Comparison of ENCODE assay signal across 17 cellular contexts in the genomic region with DNA sequence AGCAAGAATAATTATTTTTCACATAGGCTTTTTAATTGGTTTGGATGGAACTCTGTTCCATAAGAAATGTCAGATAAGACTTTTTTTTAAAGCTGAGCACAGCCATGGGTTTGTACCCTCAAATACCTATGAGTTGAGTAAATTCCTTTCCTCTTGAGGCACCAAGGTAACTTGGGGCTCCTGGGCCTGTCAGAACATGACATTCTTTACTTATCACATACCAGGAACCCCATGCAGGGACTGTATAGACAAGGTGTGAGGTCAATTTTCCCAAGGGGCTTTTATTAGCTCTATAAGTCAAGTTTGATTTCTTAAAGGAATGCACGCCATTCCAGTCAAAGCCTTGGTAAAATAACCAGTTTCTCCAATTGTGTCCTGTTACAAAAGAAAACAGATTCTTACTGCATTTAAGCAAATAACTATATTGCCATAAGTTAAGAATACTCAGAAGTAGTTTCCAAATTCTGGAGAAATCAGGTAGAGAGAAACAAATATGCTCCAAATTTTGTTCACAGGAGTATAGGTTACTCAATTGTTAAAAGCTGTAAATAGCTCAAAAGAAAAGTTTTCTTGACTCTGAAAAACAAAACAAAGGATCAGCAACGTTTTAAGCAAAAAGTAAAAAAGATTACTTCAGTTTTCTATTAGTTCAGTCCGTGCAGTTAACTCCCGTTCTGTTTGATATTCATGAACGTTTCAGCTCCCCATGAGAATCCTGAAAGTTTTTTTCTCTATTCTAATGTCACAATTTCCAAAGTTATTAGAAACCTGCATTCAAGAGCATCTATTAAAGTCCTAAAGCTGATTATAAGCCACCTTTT.
A peak's percentile ranks its signal among the peaks of the same experiment; 100 is the strongest.
DNase-seq lines count a peak whose midpoint lies in the region; TF ChIP-seq lines count a peak whose summit lies in the region.
"Had no signal": no experiment of that assay in that cellular context is flagged by ENCODE, and none has a peak within 500 bp of the region (broad histone marks: within the 10 kb centered on the region; RNA-seq: fewer than 3 reads in every experiment).

No MANE protein-coding gene starts in this region.

- WGBS in endodermal cell (ENCODE audit: insufficient coverage in 1 of 2, insufficient read length in 1 of 2), 2 experiments = 81 to 88% methylated on average over 4 to 5 of the region's 5 CpGs
- no CpG with 5 or more reads among the region's 5 CpGs for WGBS in mesendoderm (ENCODE audit: extremely low coverage, insufficient coverage, low lambda C conversion rate)

- peaks cover 20% of the 10 kb centered on the region for H3K36me3 Mint-ChIP-seq in endodermal cell (ENCODE audit: low read depth)
- H3K36me3 Mint-ChIP-seq: CD14-positive monocyte; CD8-positive, alpha-beta T cell had no signal

- no peak overlapping the region for H3K27ac Mint-ChIP-seq in endodermal cell
- H3K27ac Mint-ChIP-seq: CD14-positive monocyte; CD8-positive, alpha-beta T cell; HFFc6 had no signal

- H3K27ac ChIP-seq in endodermal cell (ENCODE audit: low read depth, low read length) (no peak overlapping the region), mesendoderm (ENCODE audit: low read depth, low read length) (no peak overlapping the region)
- H3K27ac ChIP-seq: 22Rv1 had no signal

- H3K36me3 ChIP-seq in endodermal cell (ENCODE audit: control insufficient read depth, insufficient read depth, low read length) (no peaks in the 10 kb centered on the region), mesendoderm (ENCODE audit: control insufficient read depth, insufficient read depth, low read length) (no peaks in the 10 kb centered on the region)
- H3K36me3 ChIP-seq: HAP-1 had no signal

- H3K79me2 ChIP-seq in mesendoderm (ENCODE audit: control insufficient read depth, insufficient read depth, low read length) = no peaks in the 10 kb centered on the region

- H3K56ac ChIP-seq in mesendoderm (ENCODE audit: low read length) = no peak overlapping the region

- H3K4me2 ChIP-seq in mesendoderm (ENCODE audit: low read length) = no peak overlapping the region

- no peaks in the 10 kb centered on the region for H3K27me3 Mint-ChIP-seq in endodermal cell (ENCODE audit: insufficient read depth)

- H3K4me1 Mint-ChIP-seq in endodermal cell = no peaks in the 10 kb centered on the region

- DNase-seq in DMS 273 (lab: John Stamatoyannopoulos, UW; ENCODE audit: unreplicated experiment) = peak; percentile 14
- no peak for DNase-seq in DMS 273 treated with DMSO at 0.1 percent for 48 hours (lab: John Stamatoyannopoulos, UW)
- peak; percentile 24 for DNase-seq in NAMALWA (ENCODE audit: low spot score)
- no peak for DNase-seq in endodermal cell
- peak; percentile 31 for DNase-seq in mesendoderm
- DNase-seq in activated gamma-delta T cell treated with Interleukin-2 at 50 U/mL for 16 hours = no peak
- no peak for DNase-seq in stimulated activated CD4-positive, alpha-beta T cell treated with anti-CD3 and anti-CD28 coated beads, Interleukin-4, amount 100 ng/mL, for 4 hours
- DNase-seq in posterior vena cava (ENCODE audit: low spot score) = no peak
- DNase-seq: CD8-positive, alpha-beta T cell; COR-L47; DMS79; GOT3; HFFc6 had no signal

- no peak overlapping the region for H4K5ac ChIP-seq in mesendoderm (ENCODE audit: low read length)

- H3K79me1 ChIP-seq in mesendoderm (ENCODE audit: low read length) = no peaks in the 10 kb centered on the region

- H3K23ac ChIP-seq in mesendoderm (ENCODE audit: low read length) = no peak overlapping the region

- H3K9me3 ChIP-seq in endodermal cell (ENCODE audit: control insufficient read depth, low read length) = peaks cover 73% of the 10 kb centered on the region
- H3K9me3 ChIP-seq: HAP-1 had no signal

- no peak overlapping the region for H2BK15ac ChIP-seq in mesendoderm (replicated peaks; ENCODE audit: low read depth)

- H3K18ac ChIP-seq in mesendoderm (ENCODE audit: low read length) = no peak overlapping the region

- no peak overlapping the region for H2BK120ac ChIP-seq in mesendoderm (ENCODE audit: low read depth, low read length)

- intact Hi-C loops in posterior vena cava (cut with DNase I) = no loop called here

- H3K27me3 ChIP-seq in endodermal cell (ENCODE audit: control insufficient read depth, insufficient read depth, low read length, poor library complexity, severe bottlenecking) = no peaks in the 10 kb centered on the region
- no peaks in the 10 kb centered on the region for H3K27me3 ChIP-seq in mesendoderm (ENCODE audit: insufficient read depth, low read length, poor library complexity)

- no peak overlapping the region for H3K4ac ChIP-seq in mesendoderm (ENCODE audit: low read depth, low read length)

- peaks cover 62% of the 10 kb centered on the region for H3K9me3 Mint-ChIP-seq in endodermal cell

- no peak overlapping the region for H2AK5ac ChIP-seq in mesendoderm (ENCODE audit: low read length)

- no peak for TF ChIP-seq CTCF in endodermal cell (conservative IDR thresholded peaks at IDR 0.05)

- H3K9ac ChIP-seq in endodermal cell (ENCODE audit: extremely low read depth, low read length, poor library complexity, severe bottlenecking) (no peak overlapping the region), mesendoderm (ENCODE audit: low read length) (no peak overlapping the region)

- no peak overlapping the region for H4K8ac ChIP-seq in mesendoderm (ENCODE audit: low read depth, low read length)

- H3K4me3 Mint-ChIP-seq in endodermal cell = no peak overlapping the region
- H3K4me3 Mint-ChIP-seq: CD14-positive monocyte; CD8-positive, alpha-beta T cell; HFFc6 had no signal

- H3K4me3 ChIP-seq in endodermal cell (ENCODE audit: low read length) (peak overlapping the region; percentile 16), mesendoderm (ENCODE audit: low read length) (no peak overlapping the region)
- H3K4me3 ChIP-seq: GM12878, HAP-1 had no signal

- H2BK5ac ChIP-seq in mesendoderm (ENCODE audit: low read length) = no peak overlapping the region

- no peaks in the 10 kb centered on the region for H3K4me1 ChIP-seq in endodermal cell (ENCODE audit: control insufficient read depth, insufficient read depth, low read length)
- no peaks in the 10 kb centered on the region for H3K4me1 ChIP-seq in mesendoderm (ENCODE audit: control insufficient read depth, low read depth, low read length)
- H3K4me1 ChIP-seq: HAP-1 had no signal

Comparison
In these comparisons a context has a peak if more than half of its experiments do, and no peak if none do; other contexts are left out.
1. DNase-seq: peak in DMS 273 (single experiment), NAMALWA (single experiment) and mesendoderm (single experiment); none in DMS 273 treated with DMSO at 0.1 percent for 48 hours (single experiment), endodermal cell (single experiment), activated gamma-delta T cell treated with Interleukin-2 at 50 U/mL for 16 hours (single experiment), stimulated activated CD4-positive, alpha-beta T cell treated with anti-CD3 and anti-CD28 coated beads, Interleukin-4, amount 100 ng/mL, for 4 hours (0 of 2) and posterior vena cava (single experiment).